Comparison of ENCODE assay signal across 9 cellular contexts in genomic region chr13:100646030-100646673, GRCh38. TPM values are rescaled to one million over a fixed set of nuclear protein-coding genes. Genes with fewer than 3 reads are reported as not detected.
DNase-seq lines count a peak whose midpoint lies in the region; ATAC-seq and TF ChIP-seq lines count a peak whose summit lies in the region.
"Had no signal": no experiment of that assay in that cellular context is flagged by ENCODE, and none has a peak within 500 bp of the region (broad histone marks: within the 10 kb centered on the region; RNA-seq: fewer than 3 reads in every experiment).

No MANE protein-coding gene starts in this region.

- H3K4me3 Mint-ChIP-seq in neural progenitor cell = no peak overlapping the region
- H3K4me3 Mint-ChIP-seq: central memory CD8-positive, alpha-beta T cell had no signal

- ATAC-seq in GM18868 (IDR thresholded peaks at IDR 0.05; ENCODE audit: unreplicated experiment) (no peak), left ventricle myocardium superior (no peak), HG03442 (IDR thresholded peaks at IDR 0.05; ENCODE audit: unreplicated experiment) (no peak)

- H3K9me3 Mint-ChIP-seq in neural progenitor cell = no peaks in the 10 kb centered on the region
- H3K9me3 Mint-ChIP-seq: central memory CD8-positive, alpha-beta T cell had no signal

- H3K36me3 ChIP-seq in neural progenitor cell = no peaks in the 10 kb centered on the region

- no peaks in the 10 kb centered on the region for H3K79me2 ChIP-seq in neural progenitor cell (ENCODE audit: low read depth)

- H3K9me3 ChIP-seq in neural progenitor cell (ENCODE audit: low read depth) = no peaks in the 10 kb centered on the region

- H2AFZ ChIP-seq in neural progenitor cell (replicated peaks) = no peak overlapping the region

- no peaks in the 10 kb centered on the region for H3K4me1 ChIP-seq in neural progenitor cell

- H3F3A ChIP-seq in neural progenitor cell (ENCODE audit: low read depth) = no peaks in the 10 kb centered on the region

- no peak overlapping the region for H3K27ac ChIP-seq in neural progenitor cell

- H3K27me3 ChIP-seq in neural progenitor cell = no peaks in the 10 kb centered on the region

- intact Hi-C loops in left ventricle myocardium superior (cut with micrococcal nuclease) = no loop called here

- H3K27me3 Mint-ChIP-seq in neural progenitor cell (ENCODE audit: insufficient read depth, low read depth) = no peaks in the 10 kb centered on the region
- H3K27me3 Mint-ChIP-seq: central memory CD8-positive, alpha-beta T cell had no signal

- H4K20me1 ChIP-seq in neural progenitor cell (ENCODE audit: low read depth) = no peaks in the 10 kb centered on the region

- peak; percentile 52 for TF ChIP-seq CTCF in neural progenitor cell (IDR thresholded peaks at IDR 0.05)

- no peak overlapping the region for H3K27ac Mint-ChIP-seq in neural progenitor cell

- peaks cover 11% of the 10 kb centered on the region for H3K4me1 Mint-ChIP-seq in neural progenitor cell
- H3K4me1 Mint-ChIP-seq: central memory CD8-positive, alpha-beta T cell had no signal

- peaks cover 34% of the 10 kb centered on the region for H3K36me3 Mint-ChIP-seq in neural progenitor cell

- H3K4me3 ChIP-seq in neural progenitor cell = no peak overlapping the region

- peak; percentile 49 for DNase-seq in DMS79 (lab: John Stamatoyannopoulos, UW)
- peak; percentile 76 for DNase-seq in NCI-H1092 (lab: John Stamatoyannopoulos, UW)
- DNase-seq in cerebellum (ENCODE audit: low spot score) = peak; percentile 25
- DNase-seq in neural progenitor cell (ENCODE audit: low spot score) = peak; percentile 59
- DNase-seq in left ventricle myocardium superior = no peak
- no peak for DNase-seq in OCI-M1 (lab: John Stamatoyannopoulos, UW)

- H3K4me2 ChIP-seq in neural progenitor cell = no peak overlapping the region

- H3K9ac ChIP-seq in neural progenitor cell = no peak overlapping the region

RNA-seq across cellular contexts. Expression of gene TMTC4, which starts 28.4 kb away (rescaled TPM):
- total RNA-seq in cerebellum (73.3 TPM), neural progenitor cell (ENCODE audit: low replicate concordance) (59.4 and 74.3 TPM in 2 replicates), left ventricle myocardium superior (8.4 TPM)

RNA-seq across cellular contexts. Expression of gene GGACT, which starts 57.6 kb away (rescaled TPM):
- total RNA-seq in cerebellum = 3.3 TPM
- 1.3 and 3.6 TPM in 2 replicates for total RNA-seq in neural progenitor cell (ENCODE audit: low replicate concordance)
- total RNA-seq in left ventricle myocardium superior = 1.4 TPM

Comparison
In these comparisons a context has a peak if more than half of its experiments do, and no peak if none do; other contexts are left out.
1. DNase-seq: peak in DMS79 (single experiment), NCI-H1092 (single experiment), cerebellum (single experiment) and neural progenitor cell (single experiment); none in left ventricle myocardium superior (single experiment) and OCI-M1 (single experiment).